15 cellular contexts compared by ENCODE assay signal in the genomic region with DNA sequence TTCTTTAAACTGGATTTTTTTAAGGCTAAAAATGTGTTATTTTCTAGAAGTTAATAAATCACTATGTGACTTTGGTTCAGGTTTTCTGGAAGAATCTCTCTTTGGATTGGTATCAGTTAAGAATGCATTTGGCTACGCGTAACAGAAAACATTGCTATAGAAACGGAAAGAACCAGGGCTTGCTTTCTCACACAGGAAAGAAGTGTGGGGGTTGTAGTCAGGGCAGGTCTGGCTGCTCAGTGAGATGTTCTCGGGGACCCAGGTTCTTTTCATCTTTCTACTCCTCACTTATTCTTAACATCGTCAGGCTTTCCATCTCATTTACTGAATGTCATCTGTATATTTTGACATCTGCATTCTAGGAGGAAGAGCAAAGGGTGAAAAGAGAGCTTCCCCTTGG.
DNase-seq lines count a peak whose midpoint lies in the region; ATAC-seq and TF ChIP-seq lines count a peak whose summit lies in the region.
"Had no signal": no experiment of that assay in that cellular context is flagged by ENCODE, and none has a peak within 500 bp of the region (broad histone marks: within the 10 kb centered on the region; RNA-seq: fewer than 3 reads in every experiment).

No MANE protein-coding gene starts in this region.

- CTCF ChIA-PET in PC-3 (lab: Charles Lee): no interaction called here

- ATAC-seq in GM18502 (IDR thresholded peaks at IDR 0.05; ENCODE audit: poor library complexity, unreplicated experiment): peak; percentile 80
- ATAC-seq in GM19043 (IDR thresholded peaks at IDR 0.05; ENCODE audit: low read depth, unreplicated experiment): peak; percentile 49
- peak; percentile 68 for ATAC-seq in HG02798 (IDR thresholded peaks at IDR 0.05; ENCODE audit: poor library complexity, unreplicated experiment)
- no peak for ATAC-seq in PC-3

- no peaks in the 10 kb centered on the region for H3K9me3 ChIP-seq in PC-3 (ENCODE audit: low read length)
- H3K9me3 ChIP-seq: left ventricle myocardium inferior had no signal

- no TSS peak for BruUV-seq in PC-3 (replicated peaks; lab: Mats Ljungman, UMichigan)

- intact Hi-C loops in PC-3 (cut with micrococcal nuclease): no loop called here

- POLR2A ChIA-PET in PC-3 (lab: Charles Lee; ENCODE audit: unreplicated experiment): no interaction called here

- no peaks in the 10 kb centered on the region for H3K36me3 ChIP-seq in PC-3 (ENCODE audit: low read depth, low read length)
- H3K36me3 ChIP-seq: cardiac muscle cell, left ventricle myocardium inferior had no signal

- no peaks in the 10 kb centered on the region for H3K4me1 ChIP-seq in PC-3 (ENCODE audit: insufficient read depth, low read length)
- H3K4me1 ChIP-seq: left ventricle myocardium inferior had no signal

- H4K20me1 ChIP-seq in PC-3 (ENCODE audit: low read length): no peaks in the 10 kb centered on the region

- peaks cover 13% of the 10 kb centered on the region for H3K27me3 ChIP-seq in PC-3 (ENCODE audit: low read length)
- H3K27me3 ChIP-seq: cardiac muscle cell had no signal

- H3F3A ChIP-seq in PC-3 (ENCODE audit: low read length, unreplicated experiment): no peaks in the 10 kb centered on the region

- TF ChIP-seq CTCF in fibroblast of pulmonary artery (IDR thresholded peaks at IDR 0.05; ENCODE audit: low read length, missing control alignments) (no peak), PC-3 (conservative IDR thresholded peaks at IDR 0.05; ENCODE audit: low read depth, low read length) (no peak)

- no peak overlapping the region for H3K9ac ChIP-seq in PC-3 (ENCODE audit: low read length)

- H3K4me2 ChIP-seq in PC-3 (ENCODE audit: low read length): no peak overlapping the region

- H2AFZ ChIP-seq in PC-3 (ENCODE audit: low read length): no peak overlapping the region

- H3K27ac ChIP-seq in PC-3 (ENCODE audit: low read length): no peak overlapping the region
- H3K27ac ChIP-seq: cardiac muscle cell, left ventricle myocardium inferior had no signal

- no peaks in the 10 kb centered on the region for H3K9me2 ChIP-seq in PC-3 (replicated peaks; ENCODE audit: low read length)

- peak; percentile 18 for DNase-seq in fibroblast of pulmonary artery (ENCODE audit: low read depth)
- DNase-seq in NCI-H82 treated with DMSO at 0.1 percent for 48 hours (lab: John Stamatoyannopoulos, UW; ENCODE audit: unreplicated experiment): no peak
- DNase-seq in PC-3: no peak
- DNase-seq in NCI-H2227 treated with DMSO at 0.1 percent for 48 hours (lab: John Stamatoyannopoulos, UW): no peak
- DNase-seq: C1 segment of cervical spinal cord; DND-41; effector CD4-positive, alpha-beta T cell; left ventricle myocardium inferior; NCI-H2029 treated with DMSO at 0.1 percent for 48 hours; NCI-H69; SW 1271 had no signal

- H3K4me3 ChIP-seq in fibroblast of pulmonary artery (replicated peaks; ENCODE audit: low read depth, low read length) (no peak overlapping the region), PC-3 (ENCODE audit: low read length) (no peak overlapping the region)
- H3K4me3 ChIP-seq: cardiac muscle cell, left ventricle myocardium inferior had no signal

- H3K79me2 ChIP-seq in PC-3 (ENCODE audit: low read length): no peaks in the 10 kb centered on the region
